ENCODE assay signal across 7 cellular contexts in the genomic region with DNA sequence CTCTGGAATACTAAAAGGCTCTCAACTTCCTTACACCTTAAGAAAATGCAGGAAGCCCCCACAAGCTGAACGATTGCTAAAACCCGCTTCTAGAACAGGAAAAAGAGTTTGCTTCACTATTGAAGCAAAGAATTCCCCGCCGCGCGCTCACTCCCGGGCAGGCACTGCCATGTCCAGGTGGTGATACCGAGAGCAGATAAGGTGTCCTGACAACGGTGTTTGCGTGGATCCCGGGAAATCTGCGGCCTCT. TPM values are rescaled to one million over a fixed set of nuclear protein-coding genes. Genes with fewer than 3 reads are reported as not detected.
A peak's percentile ranks its signal among the peaks of the same experiment; 100 is the strongest.
DNase-seq lines count a peak whose midpoint lies in the region; ATAC-seq, FAIRE-seq and TF ChIP-seq lines count a peak whose summit lies in the region.

No MANE protein-coding gene starts in this region.

- H2AFZ ChIP-seq in astrocyte (ENCODE audit: low read depth, low read length), result peak overlapping the region; percentile 86

- FAIRE-seq in astrocyte (lab: Jason Lieb, UNC), result no peak
- FAIRE-seq in kidney (lab: Jason Lieb, UNC), result no peak

- H3K9me3 ChIP-seq in astrocyte (ENCODE audit: insufficient read depth, low read depth, low read length), result no peaks in the 10 kb centered on the region
- H3K9me3 ChIP-seq in kidney (ENCODE audit: control insufficient read depth in 1 of 2, low read length in 2 of 2), result no peaks in the 10 kb centered on the region
- H3K9me3 ChIP-seq in stomach, result no peaks in the 10 kb centered on the region

- peak overlapping the region in 1 of 3 donors; percentile 76 for H3K27ac Mint-ChIP-seq in IgD-negative memory B cell
- H3K27ac Mint-ChIP-seq in astrocyte (ENCODE audit: unreplicated experiment), result peak overlapping the region; percentile 34

- H3K36me3 ChIP-seq in astrocyte (ENCODE audit: insufficient read depth, low read length), result no peaks in the 10 kb centered on the region
- H3K36me3 ChIP-seq in kidney (ENCODE audit: control insufficient read depth in 1 of 2, insufficient read depth in 2 of 2, low read length in 2 of 2), result no peaks in the 10 kb centered on the region
- no peaks in the 10 kb centered on the region for H3K36me3 ChIP-seq in stomach

- H3K4me3 ChIP-seq in astrocyte (ENCODE audit: insufficient read depth, low read depth, low read length), result peak overlapping the region; percentile 57
- peak overlapping the region; percentile 65 to 73 for H3K4me3 ChIP-seq in kidney (ENCODE audit: low read length in 2 of 2)
- H3K4me3 ChIP-seq in stomach, result peak overlapping the region; percentile 66 to 91 (median 75)

- intact Hi-C loops in kidney (cut with DNase I) (no loop called here), stomach (cut with DNase I; ENCODE audit: low total_unique reads) (no loop called here)

- H3K36me3 Mint-ChIP-seq in IgD-negative memory B cell (no peaks in the 10 kb centered on the region), astrocyte (ENCODE audit: low read depth, unreplicated experiment) (no peaks in the 10 kb centered on the region)

- H3K4me1 ChIP-seq in astrocyte (ENCODE audit: insufficient read depth, low read length), result peaks cover 16% of the 10 kb centered on the region
- peaks cover 6 to 11% of the 10 kb centered on the region in 2 donors for H3K4me1 ChIP-seq in kidney (ENCODE audit: control insufficient read depth in 1 of 2, insufficient read depth in 1 of 2, low read depth in 1 of 2, low read length in 2 of 2)
- H3K4me1 ChIP-seq in stomach, result peaks cover 0 to 26% (median 21%) of the 10 kb centered on the region in 4 donors

- H3K9me3 Mint-ChIP-seq in IgD-negative memory B cell, result no peaks in the 10 kb centered on the region
- H3K9me3 Mint-ChIP-seq in astrocyte (ENCODE audit: unreplicated experiment), result no peaks in the 10 kb centered on the region

- H3K27me3 ChIP-seq in astrocyte (ENCODE audit: insufficient read depth, low read length) (peaks cover 31% of the 10 kb centered on the region), stomach (peaks cover 0 to 19% (median 4%) of the 10 kb centered on the region in 3 donors)

- DNase-seq in astrocyte (ENCODE audit: low read depth), result no peak
- DNase-seq in kidney, result no peak
- peak; percentile 27 for DNase-seq in stomach
- no peak for DNase-seq in NOMO-1 (lab: John Stamatoyannopoulos, UW; ENCODE audit: unreplicated experiment in 2 of 2)

- peak; percentile 7 for ATAC-seq in GM18517 (IDR thresholded peaks at IDR 0.05; ENCODE audit: unreplicated experiment)
- no peak for ATAC-seq in HG02798 (IDR thresholded peaks at IDR 0.05; ENCODE audit: poor library complexity, unreplicated experiment)

- H3K4me3 Mint-ChIP-seq in IgD-negative memory B cell (peak overlapping the region; percentile 83 to 99 (median 90)), astrocyte (ENCODE audit: unreplicated experiment) (peak overlapping the region; percentile 84)

- H3K27me3 Mint-ChIP-seq in IgD-negative memory B cell, result peaks cover 15% of the 10 kb centered on the region
- H3K27me3 Mint-ChIP-seq in astrocyte (ENCODE audit: low read depth, unreplicated experiment), result peaks cover 48% of the 10 kb centered on the region

- H3K4me2 ChIP-seq in astrocyte (ENCODE audit: low read length), result peak overlapping the region; percentile 87

- no peak for TF ChIP-seq POLR2A in stomach (IDR thresholded peaks at IDR 0.05)

- no peaks in the 10 kb centered on the region for H3K79me2 ChIP-seq in astrocyte (ENCODE audit: insufficient read depth, low read length)

- TF ChIP-seq CTCF in astrocyte (IDR thresholded peaks at IDR 0.05; ENCODE audit: insufficient read depth, low read depth, low read length) (no peak), kidney (IDR thresholded peaks at IDR 0.05; ENCODE audit: borderline replicate concordance, extremely low read depth, insufficient read depth) (no peak), stomach (IDR thresholded peaks at IDR 0.05) (no peak)

- no peak overlapping the region for H3K27ac ChIP-seq in astrocyte (ENCODE audit: low read depth, low read length)
- peak overlapping the region; percentile 92 for H3K27ac ChIP-seq in kidney (ENCODE audit: low read depth in 2 of 2, low read length in 2 of 2)
- peak overlapping the region in 3 of 5 donors; percentile 58 to 83 (median 72) for H3K27ac ChIP-seq in stomach

- no peaks in the 10 kb centered on the region for H4K20me1 ChIP-seq in astrocyte (ENCODE audit: insufficient read depth, low read length)

- H3K9ac ChIP-seq in astrocyte (ENCODE audit: low read length), result peak overlapping the region; percentile 31
- H3K9ac ChIP-seq in kidney (ENCODE audit: low read length in 2 of 2), result peak overlapping the region; percentile 81 to 85

- H3K4me1 Mint-ChIP-seq in IgD-negative memory B cell (peaks cover 13% of the 10 kb centered on the region in 3 donors), astrocyte (ENCODE audit: low read depth, unreplicated experiment) (peaks cover 7% of the 10 kb centered on the region)

- TF ChIP-seq EP300 in stomach (IDR thresholded peaks at IDR 0.05), result no peak

- 2 to 17% (median 5%) methylated on average over 7 to 12 of the region's 12 CpGs for WGBS in stomach, 5 donors

RNA-seq across cellular contexts. Expression of a gene that starts 1.1 kb away (rescaled TPM):
- polyA plus RNA-seq in IgD-negative memory B cell (1.0 TPM), kidney (ENCODE audit: insufficient read depth, low read depth, low replicate concordance) (51.6 TPM), stomach (1 to 10 TPM; 4.1 to 4.8 (median 4.7) TPM)
- total RNA-seq in astrocyte (3.8 and 5.2 TPM in 2 replicates), kidney (31.5 TPM), stomach (10 to 100 TPM in 1 of 5 donors, 1 to 10 TPM in 4; 1.7 to 45.1 (median 4.0) TPM)

RNA-seq across cellular contexts. Expression of a gene that starts 22.0 kb away (rescaled TPM):
- polyA plus RNA-seq in IgD-negative memory B cell (6.6 TPM), kidney (ENCODE audit: insufficient read depth, low read depth, low replicate concordance) (10.3 TPM), stomach (1 to 10 TPM; 2.1 to 5.8 (median 3.7) TPM)
- total RNA-seq in astrocyte (13.5 and 14.0 TPM in 2 replicates), kidney (29.5 TPM), stomach (100 to 1,000 TPM in 1 of 5 donors, 10 to 100 TPM in 2, 1 to 10 TPM in 2; 4.2 to 145 (median 10.1) TPM)

RNA-seq across cellular contexts. Expression of a gene that starts 58.4 kb away (rescaled TPM):
- polyA plus RNA-seq in IgD-negative memory B cell (193 TPM), kidney (ENCODE audit: insufficient read depth, low read depth, low replicate concordance) (22.8 TPM), stomach (10 to 100 TPM; 17.7 to 48.7 (median 30.3) TPM)
- total RNA-seq in astrocyte (78.8 and 93.3 TPM in 2 replicates), kidney (47.3 TPM), stomach (10 to 100 TPM in 4 of 5 donors, 1 to 10 TPM in 1; 5.2 to 58.6 (median 12.5) TPM)
